ENCODE assay signal across 8 cellular contexts in the genomic region with DNA sequence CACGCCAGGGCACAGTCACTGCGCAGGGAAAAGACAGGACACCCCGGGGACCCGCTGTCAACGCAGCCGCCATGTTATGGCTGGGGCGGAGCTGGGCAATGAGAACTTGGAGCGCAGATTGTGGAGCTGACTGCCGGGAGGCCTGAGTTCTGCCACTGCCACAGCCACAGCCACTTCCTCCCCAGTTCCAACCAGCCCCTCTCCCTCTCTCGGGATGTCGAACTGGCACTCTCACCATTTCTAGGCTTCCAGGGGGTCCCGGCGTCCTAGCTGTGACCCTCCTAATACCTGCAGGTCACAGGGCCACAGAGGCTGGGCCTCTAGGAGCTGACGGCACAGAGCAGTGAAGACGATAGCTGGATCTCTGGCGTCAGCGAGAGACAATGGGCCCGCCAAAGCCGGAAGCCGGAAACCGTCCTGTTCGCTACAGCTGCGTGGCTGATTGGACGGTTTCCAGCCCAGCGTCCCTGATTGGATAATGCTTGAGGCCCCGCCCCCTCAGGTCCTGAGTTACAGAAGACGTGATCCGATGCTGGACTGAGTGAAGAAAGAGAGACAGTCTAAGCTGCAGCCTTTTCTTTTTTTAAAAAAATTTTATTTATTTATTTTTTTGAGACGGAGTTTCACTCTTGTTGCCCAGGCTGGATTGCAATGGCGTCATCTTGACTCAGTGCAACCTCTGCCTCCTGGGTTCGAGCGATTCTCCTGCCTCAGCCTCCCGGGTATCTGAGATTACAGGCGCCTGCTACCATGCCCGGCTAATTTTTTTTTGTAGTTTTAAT. TPM values are rescaled to one million over a fixed set of nuclear protein-coding genes. Genes with fewer than 3 reads are reported as not detected.
DNase-seq lines count a peak whose midpoint lies in the region; ATAC-seq and TF ChIP-seq lines count a peak whose summit lies in the region.

A gene (minus strand): TSS at position 385 of the 782 bp plus-strand sequence. CDS start 147 bp downstream, at position 238.

- ATAC-seq in GM21528 (IDR thresholded peaks at IDR 0.05; ENCODE audit: low FRiP score, unreplicated experiment): peak; percentile 80
- peak; percentile 94 for ATAC-seq in RWPE2 (ENCODE audit: low read depth)

- H3K4me3 ChIP-seq in RWPE2 (ENCODE audit: severe bottlenecking) (peak within 1 kb of the TSS; percentile 47), foreskin fibroblast (ENCODE audit: low read depth in 1 of 2, low read length in 2 of 2) (peak within 1 kb of the TSS; percentile 63 to 76), stomach (peak within 1 kb of the TSS; percentile 62 to 81 (median 72))

- H3K4me1 ChIP-seq in RWPE2 (ENCODE audit: insufficient read depth, poor library complexity, severe bottlenecking): no peaks in the 10 kb centered on the region
- peaks cover 0 to 46% (median 28%) of the 10 kb centered on the region in 4 donors for H3K4me1 ChIP-seq in stomach

- DNase-seq in DMS 273 treated with DMSO at 0.1 percent for 48 hours (lab: John Stamatoyannopoulos, UW) (peak; percentile 92), RWPE2 (ENCODE audit: low spot score) (peak; percentile 81), foreskin fibroblast (peak; percentile 93 to 98), neural crest cell (ENCODE audit: low read depth, low spot score) (peak; percentile 20), stomach (peak; percentile 100)
- peak; percentile 84 to 95 (median 92) for DNase-seq in activated naive CD4-positive, alpha-beta T cell (lab: John Stamatoyannopoulos, UW)

- intact Hi-C loops in stomach (cut with DNase I; ENCODE audit: low total_unique reads): no loop called here

- WGBS in stomach, 5 donors: 0 to 1% (median 1%) methylated on average over 24 to 35 of the region's 35 CpGs

- H3K27me3 ChIP-seq in RWPE2 (ENCODE audit: insufficient read depth, poor library complexity, severe bottlenecking): no peaks in the 10 kb centered on the region
- no peaks in the 10 kb centered on the region for H3K27me3 ChIP-seq in stomach

- H3K4me1 Mint-ChIP-seq in neural crest cell: no peaks in the 10 kb centered on the region

- TF ChIP-seq CTCF in RWPE2 (IDR thresholded peaks at IDR 0.05; ENCODE audit: poor library complexity, severe bottlenecking) (no peak), foreskin fibroblast (IDR thresholded peaks at IDR 0.05; ENCODE audit: low read depth, low read length) (no peak), neural crest cell (conservative IDR thresholded peaks at IDR 0.05) (no peak), stomach (IDR thresholded peaks at IDR 0.05) (no peak)

- peak in 1 of 4 donors; percentile 73 for TF ChIP-seq POLR2A in stomach (IDR thresholded peaks at IDR 0.05)

- peak within 1 kb of the TSS; percentile 96 for H3K27ac Mint-ChIP-seq in neural crest cell (ENCODE audit: unreplicated experiment)

- H3K36me3 ChIP-seq in KOPT-K1 (ENCODE audit: insufficient read depth, low read length) (peaks cover 37% of the 10 kb centered on the region), RWPE2 (ENCODE audit: low read depth) (no peaks in the 10 kb centered on the region), stomach (peaks cover 0 to 17% (median 10%) of the 10 kb centered on the region in 4 donors)

- peaks cover 19% of the 10 kb centered on the region for H3K9me3 Mint-ChIP-seq in neural crest cell

- no peak for TF ChIP-seq EP300 in stomach (IDR thresholded peaks at IDR 0.05)

- no peaks in the 10 kb centered on the region for H3K27me3 Mint-ChIP-seq in neural crest cell (ENCODE audit: low read depth)

- peaks cover 55% of the 10 kb centered on the region for H3K36me3 Mint-ChIP-seq in neural crest cell (ENCODE audit: low read depth)

- H3K9me3 ChIP-seq in KOPT-K1 (ENCODE audit: insufficient read depth, low read length, poor library complexity, severe bottlenecking): peaks cover 71% of the 10 kb centered on the region
- H3K9me3 ChIP-seq in RWPE2 (ENCODE audit: severe bottlenecking): no peaks in the 10 kb centered on the region
- H3K9me3 ChIP-seq in stomach: peaks cover 0 to 44% (median 20%) of the 10 kb centered on the region in 4 donors

- H3K4me3 Mint-ChIP-seq in neural crest cell: peak within 1 kb of the TSS; percentile 88

- H3K27ac ChIP-seq in KOPT-K1 (ENCODE audit: low read depth, low read length, poor library complexity, severe bottlenecking) (peak within 1 kb of the TSS; percentile 97), RWPE2 (ENCODE audit: poor library complexity, severe bottlenecking) (peak within 1 kb of the TSS; percentile 31), stomach (peak within 1 kb of the TSS; percentile 88 to 96 (median 94))

RNA-seq across cellular contexts. Expression of the gene that starts here (rescaled TPM):
- 3.7 and 5.0 TPM in 2 replicates for total RNA-seq in neural crest cell
- 10 to 100 TPM; 11.7 to 93.7 (median 61.7) TPM for total RNA-seq in stomach
- polyA plus RNA-seq in stomach: 1 to 10 TPM; 3.4 to 5.5 (median 4.8) TPM

Comparison
In these comparisons a context has a peak if more than half of its experiments do, and no peak if none do; other contexts are left out.
1. Peak in every context shown above with its lines: DNase-seq, ATAC-seq, H3K4me3 ChIP-seq and H3K27ac ChIP-seq.
2. DNase-seq: peak in every context shown above with its lines; median percentile 100 in stomach; 96 in foreskin fibroblast; 92 in DMS 273 treated with DMSO at 0.1 percent for 48 hours; 92 in activated naive CD4-positive, alpha-beta T cell; 81 in RWPE2; 20 in neural crest cell.
3. H3K27ac ChIP-seq: peak in every context shown above with its lines; median percentile 97 in KOPT-K1; 94 in stomach; 31 in RWPE2.